Comparison of ENCODE assay signal across 3 cellular contexts in genomic region chr14:42703501-42703900, GRCh38.
TF ChIP-seq lines count a peak whose summit lies in the region.

No MANE protein-coding gene starts in this region.

TF ChIP-seq in A549, 52 proteins besides CTCF, POLR2A, EP300 and RAD21:
- TF ChIP-seq MAFK (IDR thresholded peaks at IDR 0.05; ENCODE audit: partially characterized antibody) (peak; percentile 88), CBX2 (IDR thresholded peaks at IDR 0.05; ENCODE audit: borderline replicate concordance, low read depth) (no peak), HMGXB4 (CRISPR knock-in tag; IDR thresholded peaks at IDR 0.05; ENCODE audit: borderline replicate concordance) (no peak), TFCP2L1 (CRISPR knock-in tag; IDR thresholded peaks at IDR 0.05) (no peak), NR3C1 (IDR thresholded peaks at IDR 0.05) (no peak), ZNF302 (CRISPR knock-in tag; IDR thresholded peaks at IDR 0.05) (no peak)

TF ChIP-seq in IMR-90, 13 proteins besides CTCF, POLR2A, EP300 and RAD21:
- TF ChIP-seq RCOR1 (IDR thresholded peaks at IDR 0.05; ENCODE audit: insufficient replicate concordance, low read length) (no peak), CEBPB (IDR thresholded peaks at IDR 0.05; ENCODE audit: low read depth, low read length) (no peak), MAFK (IDR thresholded peaks at IDR 0.05; ENCODE audit: low read depth, low read length) (peak; percentile 91)

TF ChIP-seq in H1, 55 proteins besides CTCF, POLR2A, EP300 and RAD21:
- peak; percentile 37; the same call in 1 of the 2 replicates for TF ChIP-seq MAFK (IDR thresholded peaks at IDR 0.05; ENCODE audit: low read depth, low read length)
- TF ChIP-seq CBX8 (IDR thresholded peaks at IDR 0.05; ENCODE audit: borderline replicate concordance, low read depth, low read length), result no peak
